In the genomic region with DNA sequence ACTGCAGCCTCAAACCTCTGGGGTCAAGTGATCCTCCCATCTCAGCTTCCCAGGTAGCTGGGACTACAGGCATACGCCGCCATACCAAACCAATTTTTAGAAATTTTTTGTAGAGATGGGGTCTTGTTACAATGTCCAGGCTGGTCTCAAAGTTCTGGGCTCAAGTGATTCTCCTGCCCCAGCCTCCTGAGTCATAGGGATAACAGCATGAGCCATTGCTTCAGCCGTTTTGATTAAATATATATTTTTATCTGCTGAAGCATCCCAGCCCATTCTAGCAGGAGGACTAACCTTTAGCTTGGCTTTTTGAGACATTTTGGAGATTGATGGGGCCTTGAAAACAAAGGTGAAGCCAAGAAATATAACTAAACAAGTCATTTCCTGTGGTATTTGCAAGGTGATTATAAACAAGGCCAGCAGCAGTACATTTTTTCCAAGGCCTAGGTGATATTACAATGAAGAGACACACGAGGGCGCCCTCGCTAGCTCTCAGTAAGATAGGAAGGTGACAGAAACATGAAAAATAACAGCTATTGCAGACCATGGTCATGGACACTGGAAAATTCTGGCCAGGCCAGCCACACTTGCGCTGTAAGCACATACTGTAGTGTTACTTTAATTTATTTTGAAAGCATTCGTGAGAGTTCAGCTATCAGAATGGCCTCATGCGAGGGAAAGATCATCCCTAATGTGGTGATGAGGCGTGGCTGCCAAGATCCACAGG, we compare ENCODE assay signal across 8 cellular contexts.
DNase-seq lines count a peak whose midpoint lies in the region; ATAC-seq, FAIRE-seq and TF ChIP-seq lines count a peak whose summit lies in the region.

No MANE protein-coding gene starts in this region.

- no peaks in the 10 kb centered on the region for H3K4me1 Mint-ChIP-seq in astrocyte (ENCODE audit: low read depth, unreplicated experiment)

- no peak overlapping the region for H3K4me3 Mint-ChIP-seq in astrocyte (ENCODE audit: unreplicated experiment)

- peak; percentile 60 for FAIRE-seq in astrocyte (lab: Jason Lieb, UNC)

- no peaks in the 10 kb centered on the region for H3K27me3 Mint-ChIP-seq in astrocyte (ENCODE audit: low read depth, unreplicated experiment)

- no peaks in the 10 kb centered on the region for H4K20me1 ChIP-seq in astrocyte (ENCODE audit: insufficient read depth, low read length)

- no peak overlapping the region for H2AFZ ChIP-seq in astrocyte (ENCODE audit: low read depth, low read length)

- DNase-seq in AG09309 (ENCODE audit: low read depth) = peak; percentile 29
- DNase-seq in NCI-H187 (lab: John Stamatoyannopoulos, UW) = peak; percentile 24 to 62
- DNase-seq in T-helper 9 cell = peak; percentile 48
- DNase-seq in astrocyte (ENCODE audit: low read depth) = peak; percentile 38
- peak; percentile 71 for DNase-seq in iPS-NIHi11 (ENCODE audit: low spot score)
- DNase-seq in stimulated activated CD4-positive, alpha-beta T cell treated with anti-CD3 and anti-CD28 coated beads, Interleukin-15, amount 100 ng/mL, for 1 hour (ENCODE audit: low read depth in 1 of 2, low spot score in 1 of 2) = peak; percentile 33 to 42

- ATAC-seq in GM19395 (IDR thresholded peaks at IDR 0.05; ENCODE audit: unreplicated experiment) (peak; percentile 62), HG03139 (IDR thresholded peaks at IDR 0.05; ENCODE audit: unreplicated experiment) (no peak)

- no peak overlapping the region for H3K9ac ChIP-seq in astrocyte (ENCODE audit: low read length)

- peak; percentile 79 for TF ChIP-seq CTCF in AG09309 (IDR thresholded peaks at IDR 0.05; ENCODE audit: control insufficient read depth, insufficient read depth, low read depth, low read length, missing control alignments)
- TF ChIP-seq CTCF in astrocyte (IDR thresholded peaks at IDR 0.05; ENCODE audit: insufficient read depth, low read depth, low read length) = peak; percentile 88

- no peaks in the 10 kb centered on the region for H3K36me3 ChIP-seq in astrocyte (ENCODE audit: insufficient read depth, low read length)

- H3K27ac ChIP-seq in astrocyte (ENCODE audit: low read depth, low read length) = no peak overlapping the region

- H3K4me3 ChIP-seq in AG09309 (ENCODE audit: control insufficient read depth, low read depth, low read length) = no peak overlapping the region
- H3K4me3 ChIP-seq in astrocyte (ENCODE audit: insufficient read depth, low read depth, low read length) = no peak overlapping the region

- H3K79me2 ChIP-seq in astrocyte (ENCODE audit: insufficient read depth, low read length) = no peaks in the 10 kb centered on the region

- peak overlapping the region; percentile 1 for H3K27ac Mint-ChIP-seq in astrocyte (ENCODE audit: unreplicated experiment)

- H3K36me3 Mint-ChIP-seq in astrocyte (ENCODE audit: low read depth, unreplicated experiment) = peaks cover 9% of the 10 kb centered on the region

- no peaks in the 10 kb centered on the region for H3K9me3 Mint-ChIP-seq in astrocyte (ENCODE audit: unreplicated experiment)

- no peaks in the 10 kb centered on the region for H3K9me3 ChIP-seq in astrocyte (ENCODE audit: insufficient read depth, low read depth, low read length)

- no peaks in the 10 kb centered on the region for H3K4me1 ChIP-seq in astrocyte (ENCODE audit: insufficient read depth, low read length)

- no peaks in the 10 kb centered on the region for H3K27me3 ChIP-seq in astrocyte (ENCODE audit: insufficient read depth, low read length)

- H3K4me2 ChIP-seq in astrocyte (ENCODE audit: low read length) = no peak overlapping the region
